ENCODE assay signal across 11 cellular contexts in the genomic region with DNA sequence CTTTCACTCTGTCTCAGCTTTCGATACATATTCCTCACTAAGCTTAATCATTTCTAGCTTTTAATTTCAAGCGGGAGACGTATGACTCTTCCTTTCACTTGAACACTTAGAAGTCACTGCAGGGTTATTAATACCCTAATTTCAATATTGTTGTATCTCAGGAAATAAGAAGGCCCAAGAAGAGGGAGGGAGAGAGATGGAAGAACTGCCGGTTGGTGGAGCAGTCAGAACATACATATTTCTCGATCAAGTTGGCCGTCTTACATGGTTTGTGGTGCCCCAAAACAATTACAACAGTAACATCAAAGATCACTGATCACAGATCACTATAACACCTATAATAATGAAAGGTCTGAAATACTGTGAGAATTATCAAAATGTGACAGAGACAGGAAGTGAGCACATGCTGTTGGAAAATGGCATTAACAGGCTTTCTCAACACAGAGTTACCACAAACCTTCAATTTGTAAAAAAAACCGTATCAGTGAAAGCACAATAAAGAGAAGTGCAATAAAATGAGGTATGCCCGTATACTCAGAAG.
DNase-seq lines count a peak whose midpoint lies in the region; ATAC-seq and TF ChIP-seq lines count a peak whose summit lies in the region.
"Had no signal": no experiment of that assay in that cellular context is flagged by ENCODE, and none has a peak within 500 bp of the region (broad histone marks: within the 10 kb centered on the region; RNA-seq: fewer than 3 reads in every experiment).

No MANE protein-coding gene starts in this region.

- TF ChIP-seq CTCF in gastrocnemius medialis (IDR thresholded peaks at IDR 0.05 in 4 of 5, conservative IDR thresholded peaks at IDR 0.05 in 1 of 5) (no peak), MM.1S (IDR thresholded peaks at IDR 0.05; ENCODE audit: low read length) (no peak)

- H3K4me3 Mint-ChIP-seq in activated CD4-positive, alpha-beta memory T cell treated with anti-CD3 and anti-CD28 coated beads, Interleukin-2, amount 10 ng/mL, durations not matched to agents 7 days and 5 days, result peak overlapping the region; percentile 6

- in situ Hi-C loops in gastrocnemius medialis (cut with MboI; ENCODE audit: low sequenced_read_pairs in 4 of 4), result no loop called here

- no peak overlapping the region for H2AFZ ChIP-seq in MM.1S (ENCODE audit: low read length)

- H3K9ac ChIP-seq in MM.1S (ENCODE audit: low read length), result no peak overlapping the region

- H3K36me3 ChIP-seq in gastrocnemius medialis (no peaks in the 10 kb centered on the region), MM.1S (replicated peaks; ENCODE audit: insufficient read depth, low read length) (no peaks in the 10 kb centered on the region)
- H3K36me3 ChIP-seq: tibial nerve had no signal

- DNase-seq in activated CD4-positive, alpha-beta memory T cell treated with anti-CD3 and anti-CD28 coated beads, Interleukin-2, amount 10 ng/mL, durations not matched to agents 7 days and 5 days, result no peak
- peak; percentile 62 for DNase-seq in stimulated activated CD4-positive, alpha-beta T cell treated with anti-CD3 and anti-CD28 coated beads, Interleukin-1b, Interleukin-23, amount 100 ng/mL, for 48 hours
- DNase-seq in erythroblast (lab: John Stamatoyannopoulos, UW) (no peak), gastrocnemius medialis (no peak), MM.1S (no peak)
- DNase-seq: NCI-H187, occipital lobe had no signal

- intact Hi-C loops in gastrocnemius medialis (cut with DNase I; ENCODE audit: low total_unique reads), result no loop called here

- no peaks in the 10 kb centered on the region for H3K27me3 ChIP-seq in gastrocnemius medialis
- H3K27me3 ChIP-seq in MM.1S (replicated peaks; ENCODE audit: insufficient read depth, low read length), result no peaks in the 10 kb centered on the region
- H3K27me3 ChIP-seq: tibial nerve had no signal

- CTCF ChIA-PET in activated CD4-positive, alpha-beta memory T cell treated with anti-CD3 and anti-CD28 coated beads, Interleukin-2, amount 10 ng/mL, durations not matched to agents 7 days and 5 days (lab: Charles Lee), result interaction anchor here (0.9 to 2.3 kb wide), 2 partner anchors 13 to 263 kb away, joined by 3 to 8 read pairs; no protein-coding TSS in a partner anchor

- no peaks in the 10 kb centered on the region for H3K79me2 ChIP-seq in MM.1S (ENCODE audit: low read length)

- H3F3A ChIP-seq in MM.1S (ENCODE audit: insufficient read depth, low read length), result no peaks in the 10 kb centered on the region

- peak overlapping the region; percentile 59 for H3K27ac Mint-ChIP-seq in activated CD4-positive, alpha-beta memory T cell treated with anti-CD3 and anti-CD28 coated beads, Interleukin-2, amount 10 ng/mL, durations not matched to agents 7 days and 5 days

- TF ChIP-seq POLR2A in erythroblast (IDR thresholded peaks at IDR 0.05; ENCODE audit: low read length), result no peak
- no peak for TF ChIP-seq POLR2A in gastrocnemius medialis (IDR thresholded peaks at IDR 0.05)

- H3K27ac ChIP-seq in gastrocnemius medialis (no peak overlapping the region), MM.1S (ENCODE audit: low read length) (no peak overlapping the region)
- H3K27ac ChIP-seq: tibial nerve had no signal

- ATAC-seq in GM18498 (IDR thresholded peaks at IDR 0.05; ENCODE audit: unreplicated experiment) (peak; percentile 44), HG03066 (IDR thresholded peaks at IDR 0.05; ENCODE audit: low read depth, unreplicated experiment) (peak; percentile 56), GM19452 (IDR thresholded peaks at IDR 0.05; ENCODE audit: unreplicated experiment) (no peak), gastrocnemius medialis (no peak)

- peaks cover 32% of the 10 kb centered on the region for H3K4me1 Mint-ChIP-seq in activated CD4-positive, alpha-beta memory T cell treated with anti-CD3 and anti-CD28 coated beads, Interleukin-2, amount 10 ng/mL, durations not matched to agents 7 days and 5 days

- peaks cover 4% of the 10 kb centered on the region for H3K27me3 Mint-ChIP-seq in activated CD4-positive, alpha-beta memory T cell treated with anti-CD3 and anti-CD28 coated beads, Interleukin-2, amount 10 ng/mL, durations not matched to agents 7 days and 5 days

- H3K4me1 ChIP-seq in gastrocnemius medialis (peaks cover 0 to 15% of the 10 kb centered on the region in 2 donors), MM.1S (ENCODE audit: low read length) (no peaks in the 10 kb centered on the region)
- H3K4me1 ChIP-seq: tibial nerve had no signal

- H3K9me3 Mint-ChIP-seq in activated CD4-positive, alpha-beta memory T cell treated with anti-CD3 and anti-CD28 coated beads, Interleukin-2, amount 10 ng/mL, durations not matched to agents 7 days and 5 days, result no peaks in the 10 kb centered on the region

- H3K9me3 ChIP-seq in gastrocnemius medialis (no peaks in the 10 kb centered on the region), MM.1S (replicated peaks; ENCODE audit: insufficient read depth, low read length) (no peaks in the 10 kb centered on the region)
- H3K9me3 ChIP-seq: tibial nerve had no signal

- POLR2A ChIA-PET in activated CD4-positive, alpha-beta memory T cell treated with anti-CD3 and anti-CD28 coated beads, Interleukin-2, amount 10 ng/mL, durations not matched to agents 7 days and 5 days (lab: Charles Lee), result interaction anchor here (0.7 kb wide), 1 partner anchor 146 kb away, joined by 3 read pairs; the partner anchor contains the start of gene HP1BP3

- H3K4me3 ChIP-seq in gastrocnemius medialis, result no peak overlapping the region
- no peak overlapping the region for H3K4me3 ChIP-seq in MM.1S (ENCODE audit: low read length)
- H3K4me3 ChIP-seq: tibial nerve had no signal

- H3K9me2 ChIP-seq in MM.1S (replicated peaks; ENCODE audit: insufficient read depth, low read length), result no peaks in the 10 kb centered on the region

- H4K20me1 ChIP-seq in MM.1S (ENCODE audit: insufficient read depth, low read length), result no peaks in the 10 kb centered on the region

- peaks cover 26% of the 10 kb centered on the region for H3K36me3 Mint-ChIP-seq in activated CD4-positive, alpha-beta memory T cell treated with anti-CD3 and anti-CD28 coated beads, Interleukin-2, amount 10 ng/mL, durations not matched to agents 7 days and 5 days (ENCODE audit: low read depth)

- H3K4me2 ChIP-seq in MM.1S (ENCODE audit: low read depth, low read length), result no peak overlapping the region

Comparison
In these comparisons a context has a peak if more than half of its experiments do, and no peak if none do; other contexts are left out.
1. ATAC-seq: peak in GM18498 (single experiment) and HG03066 (single experiment); none in GM19452 (single experiment) and gastrocnemius medialis (0 of 2).